Comparison of ENCODE assay signal across 7 cellular contexts in the genomic region with DNA sequence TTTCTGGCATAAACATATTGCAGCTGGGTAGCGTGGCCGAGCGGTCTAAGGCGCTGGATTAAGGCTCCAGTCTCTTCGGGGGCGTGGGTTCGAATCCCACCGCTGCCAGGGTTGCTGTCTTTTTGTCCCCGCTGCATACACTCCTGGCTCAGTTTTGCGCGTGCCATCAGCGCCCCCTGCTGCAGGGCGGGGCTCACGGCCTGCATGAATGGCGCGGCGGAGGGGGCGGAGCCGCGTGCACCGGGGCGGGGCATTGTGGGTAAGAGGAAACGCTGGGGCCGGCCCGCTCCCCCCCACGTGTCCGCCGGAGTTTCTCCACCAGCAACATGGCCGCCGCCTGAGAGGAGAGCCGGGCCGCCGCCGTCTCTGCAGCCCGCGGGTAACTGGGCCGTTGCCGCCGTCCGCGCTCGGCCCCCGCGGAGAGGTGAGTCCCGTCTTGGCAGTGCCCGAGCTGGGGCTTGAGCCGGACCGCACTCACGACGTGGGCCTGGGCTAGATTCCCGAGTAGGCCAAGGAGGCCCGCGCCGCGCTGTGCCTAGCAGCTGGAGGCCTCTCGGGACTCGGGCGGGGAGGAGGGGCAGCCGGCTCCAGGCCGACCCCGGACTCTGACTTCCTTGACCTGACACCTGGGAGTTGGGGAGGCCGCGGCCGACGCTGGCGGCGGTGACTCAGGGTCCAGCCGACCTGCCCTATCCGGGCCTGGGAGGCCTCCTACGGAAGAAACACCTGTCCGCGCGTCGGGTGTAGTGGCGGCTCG. TPM values are rescaled to one million over a fixed set of nuclear protein-coding genes. Genes with fewer than 3 reads are reported as not detected.
DNase-seq lines count a peak whose midpoint lies in the region; ATAC-seq, FAIRE-seq and TF ChIP-seq lines count a peak whose summit lies in the region.

Gene POLR3E, plus strand, starts transcription at position 296 of the 757 bp plus-strand sequence. CDS start 5,560 bp downstream, outside the sequence.

- peak; percentile 98 for TF ChIP-seq CTCF in hepatocyte (IDR thresholded peaks at IDR 0.05; ENCODE audit: poor library complexity)
- peak; percentile 80 for TF ChIP-seq CTCF in retinal pigment epithelial cell (conservative IDR thresholded peaks at IDR 0.05; ENCODE audit: low read depth, low read length)

- DNase-seq in GM18507 (ENCODE audit: extremely low spot score, insufficient read length, low read depth), result peak; percentile 89
- peak; percentile 83 for DNase-seq in NCI-H2029 treated with DMSO at 0.1 percent for 48 hours (lab: John Stamatoyannopoulos, UW)
- DNase-seq in T-helper 9 cell, result peak; percentile 100
- DNase-seq in astrocyte of the hippocampus (ENCODE audit: low read depth, low spot score), result peak; percentile 100
- peak; percentile 98 for DNase-seq in hepatocyte (ENCODE audit: low spot score)
- DNase-seq in retinal pigment epithelial cell (ENCODE audit: low read depth), result peak; percentile 81

- peak; percentile 85 for ATAC-seq in HG02981 (IDR thresholded peaks at IDR 0.05; ENCODE audit: unreplicated experiment)

- H3K27ac ChIP-seq in hepatocyte, result peak within 1 kb of the TSS; percentile 96

- no peaks in the 10 kb centered on the region for H3K36me3 ChIP-seq in hepatocyte (replicated peaks; ENCODE audit: insufficient read depth, low read depth)

- no peaks in the 10 kb centered on the region for H3K9me3 ChIP-seq in hepatocyte (ENCODE audit: low read depth)

- no peaks in the 10 kb centered on the region for H3K27me3 ChIP-seq in hepatocyte

- H3K9me2 ChIP-seq in hepatocyte (replicated peaks; ENCODE audit: insufficient read depth), result no peaks in the 10 kb centered on the region

- H3K4me2 ChIP-seq in hepatocyte, result peak within 1 kb of the TSS; percentile 82

- peak within 1 kb of the TSS; percentile 67 for H3K4me3 ChIP-seq in hepatocyte
- H3K4me3 ChIP-seq in retinal pigment epithelial cell (ENCODE audit: low read length), result peak within 1 kb of the TSS; percentile 100

- no peaks in the 10 kb centered on the region for H3K4me1 ChIP-seq in hepatocyte (ENCODE audit: insufficient read depth)

- 1% methylated on average over 51 of the region's 76 CpGs for WGBS in hepatocyte (ENCODE audit: low lambda C conversion rate, missing lambda C conversion rate)

- FAIRE-seq in GM18507 (lab: Jason Lieb, UNC), result peak; percentile 91

- H2AFZ ChIP-seq in hepatocyte, result peak within 1 kb of the TSS; percentile 73

- peaks cover 22% of the 10 kb centered on the region for H4K20me1 ChIP-seq in hepatocyte (ENCODE audit: insufficient read depth, poor library complexity, severe bottlenecking)

- H3K79me2 ChIP-seq in hepatocyte, result peaks cover 37% of the 10 kb centered on the region

RNA-seq across cellular contexts. Expression of gene POLR3E, which starts in this region (rescaled TPM):
- 31.5 and 62.5 TPM in 2 replicates for total RNA-seq in hepatocyte
- 23.5 and 26.9 TPM in 2 replicates for polyA plus RNA-seq in hepatocyte

Comparison
In these comparisons a context has a peak if more than half of its experiments do, and no peak if none do; other contexts are left out.
1. Peak in every context shown above with its lines: DNase-seq, ATAC-seq, H3K4me3 ChIP-seq and H3K27ac ChIP-seq.